ENCODE assay signal across 18 cellular contexts in the genomic region with DNA sequence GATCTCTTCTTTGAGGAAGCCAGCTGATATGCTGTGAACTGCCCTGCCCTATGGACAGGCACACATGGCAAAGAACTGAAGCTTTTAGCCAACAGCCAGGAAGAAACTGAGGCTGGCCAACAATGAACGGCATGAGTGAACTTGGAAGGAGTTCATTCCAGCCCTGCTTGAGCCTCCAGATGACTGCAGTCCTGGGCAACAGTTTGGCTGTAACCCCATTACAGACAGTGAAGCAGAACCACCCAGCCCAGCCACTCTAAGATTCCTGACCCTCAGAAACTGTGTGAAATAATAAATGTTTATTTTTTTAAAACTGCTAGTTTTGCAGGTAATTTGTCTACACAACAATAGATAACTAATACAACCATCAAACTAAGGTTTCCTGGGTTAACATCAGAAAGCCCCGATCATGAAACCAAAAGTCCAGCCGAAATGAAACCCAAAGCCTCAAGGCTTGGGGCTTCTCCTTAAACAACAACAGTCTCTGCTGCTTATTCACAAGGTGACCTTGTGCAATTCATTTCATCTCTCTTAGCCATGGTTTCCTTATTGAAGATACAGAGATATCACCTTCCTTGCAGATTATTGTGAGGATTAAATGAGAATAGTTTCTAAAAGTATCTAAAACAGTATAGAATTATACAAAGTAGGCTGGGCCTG. TPM values are rescaled to one million over a fixed set of nuclear protein-coding genes. Genes with fewer than 3 reads are reported as not detected.
A peak's percentile ranks its signal among the peaks of the same experiment; 100 is the strongest.
DNase-seq lines count a peak whose midpoint lies in the region; ATAC-seq and TF ChIP-seq lines count a peak whose summit lies in the region.
"Had no signal": no experiment of that assay in that cellular context is flagged by ENCODE, and none has a peak within 500 bp of the region (broad histone marks: within the 10 kb centered on the region; RNA-seq: fewer than 3 reads in every experiment).

No MANE protein-coding gene starts in this region.

- TF ChIP-seq POLR2A in gastrocnemius medialis (IDR thresholded peaks at IDR 0.05) (no peak), esophagus squamous epithelium (IDR thresholded peaks at IDR 0.05) (no peak)

- POLR2A ChIA-PET in WTC11 (lab: Charles Lee) = no interaction called here

- H3K4me1 ChIP-seq in gastrocnemius medialis (peaks cover 0 to 7% of the 10 kb centered on the region in 2 donors), esophagus squamous epithelium (no peaks in the 10 kb centered on the region)
- H3K4me1 ChIP-seq: BE2C had no signal

- WGBS in esophagus squamous epithelium, 2 donors = 77 to 83% methylated on average over 3 of the region's 3 CpGs

- in situ Hi-C loops in gastrocnemius medialis (cut with MboI; ENCODE audit: low sequenced_read_pairs in 4 of 4) = no loop called here

- CTCF ChIA-PET in WTC11 (lab: Charles Lee) = no interaction called here

- H3K36me3 ChIP-seq in gastrocnemius medialis = no peaks in the 10 kb centered on the region
- H3K36me3 ChIP-seq in esophagus squamous epithelium = no peaks in the 10 kb centered on the region
- H3K36me3 ChIP-seq: BE2C had no signal

- ATAC-seq in GM18520 (IDR thresholded peaks at IDR 0.05; ENCODE audit: unreplicated experiment) = peak; percentile 31
- peak; percentile 50 for ATAC-seq in GM21360 (IDR thresholded peaks at IDR 0.05; ENCODE audit: unreplicated experiment)
- ATAC-seq in HG02943 (IDR thresholded peaks at IDR 0.05; ENCODE audit: low read depth, unreplicated experiment) = peak; percentile 45
- no peak for ATAC-seq in WTC11
- ATAC-seq in gastrocnemius medialis = no peak
- no peak for ATAC-seq in natural killer cell
- ATAC-seq: right cardiac atrium had no signal

- TF ChIP-seq CTCF in WTC11 (IDR thresholded peaks at IDR 0.05) (no peak), gastrocnemius medialis (IDR thresholded peaks at IDR 0.05 in 4 of 5, conservative IDR thresholded peaks at IDR 0.05 in 1 of 5) (no peak), natural killer cell (IDR thresholded peaks at IDR 0.05) (no peak), esophagus squamous epithelium (IDR thresholded peaks at IDR 0.05) (no peak)

- H3K27ac Mint-ChIP-seq in WTC11 (peak overlapping the region; percentile 10; the same call in 1 of the 2 replicates), natural killer cell (no peak overlapping the region)
- H3K27ac Mint-ChIP-seq: stimulated activated naive CD8-positive, alpha-beta T cell treated with anti-CD3 and anti-CD28 coated beads, Interleukin-15, Interleukin-2, amounts not matched to agents 100 ng/mL and 50 ng/mL, for 24 hours had no signal

- H3K27me3 ChIP-seq in gastrocnemius medialis = no peaks in the 10 kb centered on the region
- H3K27me3 ChIP-seq in esophagus squamous epithelium = no peaks in the 10 kb centered on the region
- H3K27me3 ChIP-seq: BE2C had no signal

- peaks cover 82% of the 10 kb centered on the region for H3K4me1 Mint-ChIP-seq in WTC11
- H3K4me1 Mint-ChIP-seq in natural killer cell = no peaks in the 10 kb centered on the region
- H3K4me1 Mint-ChIP-seq: nephron had no signal

- no peak overlapping the region for H3K4me3 ChIP-seq in gastrocnemius medialis
- no peak overlapping the region for H3K4me3 ChIP-seq in esophagus squamous epithelium

- H3K9me3 Mint-ChIP-seq in WTC11 (no peaks in the 10 kb centered on the region), natural killer cell (no peaks in the 10 kb centered on the region)
- H3K9me3 Mint-ChIP-seq: nephron; stimulated activated naive CD8-positive, alpha-beta T cell treated with anti-CD3 and anti-CD28 coated beads, Interleukin-15, Interleukin-2, amounts not matched to agents 100 ng/mL and 50 ng/mL, for 24 hours had no signal

- intact Hi-C loops in gastrocnemius medialis (cut with DNase I; ENCODE audit: low total_unique reads) (no loop called here), natural killer cell (cut with micrococcal nuclease) (no loop called here), esophagus squamous epithelium (cut with DNase I) (no loop called here)

- no peaks in the 10 kb centered on the region for H3K27me3 Mint-ChIP-seq in WTC11 (ENCODE audit: low read depth)
- no peaks in the 10 kb centered on the region for H3K27me3 Mint-ChIP-seq in natural killer cell (ENCODE audit: low read depth in 2 of 2)
- H3K27me3 Mint-ChIP-seq: stimulated activated naive CD8-positive, alpha-beta T cell treated with anti-CD3 and anti-CD28 coated beads, Interleukin-15, Interleukin-2, amounts not matched to agents 100 ng/mL and 50 ng/mL, for 24 hours had no signal

- DNase-seq in WTC11 (ENCODE audit: low spot score) (no peak), gastrocnemius medialis (no peak), natural killer cell (no peak), esophagus squamous epithelium (lab: John Stamatoyannopoulos, UW) (no peak)
- no peak for DNase-seq in activated effector memory CD4-positive, alpha-beta T cell treated with anti-CD3 and anti-CD28 coated beads, Interleukin-2, amount 50 U/mL, for 16 hours
- DNase-seq: activated T-cell treated with anti-CD3 and anti-CD28 coated beads, Interleukin-2, amount 50 U/mL, for 48 hours; BE2C; cortex of kidney; DMS79; NCI-H2081; OCI-M1; right cardiac atrium had no signal

- no peaks in the 10 kb centered on the region; the same call in 1 of the 2 replicates for H3K36me3 Mint-ChIP-seq in WTC11
- H3K36me3 Mint-ChIP-seq in natural killer cell = no peaks in the 10 kb centered on the region

- H3K9me3 ChIP-seq in gastrocnemius medialis (no peaks in the 10 kb centered on the region), esophagus squamous epithelium (no peaks in the 10 kb centered on the region)
- H3K9me3 ChIP-seq: BE2C had no signal

- H3K27ac ChIP-seq in gastrocnemius medialis (no peak overlapping the region), esophagus squamous epithelium (no peak overlapping the region)
- H3K27ac ChIP-seq: HL-60 had no signal

- H3K4me3 Mint-ChIP-seq in WTC11 (no peak overlapping the region), natural killer cell (no peak overlapping the region)
- H3K4me3 Mint-ChIP-seq: nephron; stimulated activated naive CD8-positive, alpha-beta T cell treated with anti-CD3 and anti-CD28 coated beads, Interleukin-15, Interleukin-2, amounts not matched to agents 100 ng/mL and 50 ng/mL, for 24 hours had no signal

TF ChIP-seq in WTC11, 78 proteins besides CTCF, POLR2A, EP300 and RAD21 (continues in another document):
- TF ChIP-seq OVOL2 (CRISPR knock-in tag; IDR thresholded peaks at IDR 0.05; ENCODE audit: borderline replicate concordance) = no peak
- no peak for TF ChIP-seq ZNF423 (CRISPR knock-in tag; IDR thresholded peaks at IDR 0.05)
- TF ChIP-seq NR1H2 (CRISPR knock-in tag; IDR thresholded peaks at IDR 0.05) = no peak
- TF ChIP-seq, protein P1, sequence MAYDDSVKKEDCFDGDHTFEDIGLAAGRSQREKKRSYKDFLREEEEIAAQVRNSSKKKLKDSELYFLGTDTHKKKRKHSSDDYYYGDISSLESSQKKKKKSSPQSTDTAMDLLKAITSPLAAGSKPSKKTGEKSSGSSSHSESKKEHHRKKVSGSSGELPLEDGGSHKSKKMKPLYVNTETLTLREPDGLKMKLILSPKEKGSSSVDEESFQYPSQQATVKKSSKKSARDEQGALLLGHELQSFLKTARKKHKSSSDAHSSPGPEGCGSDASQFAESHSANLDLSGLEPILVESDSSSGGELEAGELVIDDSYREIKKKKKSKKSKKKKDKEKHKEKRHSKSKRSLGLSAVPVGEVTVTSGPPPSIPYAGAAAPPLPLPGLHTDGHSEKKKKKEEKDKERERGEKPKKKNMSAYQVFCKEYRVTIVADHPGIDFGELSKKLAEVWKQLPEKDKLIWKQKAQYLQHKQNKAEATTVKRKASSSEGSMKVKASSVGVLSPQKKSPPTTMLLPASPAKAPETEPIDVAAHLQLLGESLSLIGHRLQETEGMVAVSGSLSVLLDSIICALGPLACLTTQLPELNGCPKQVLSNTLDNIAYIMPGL (CRISPR knock-in tag; IDR thresholded peaks at IDR 0.05) = no peak
- TF ChIP-seq GRHL2 (CRISPR knock-in tag; IDR thresholded peaks at IDR 0.05; ENCODE audit: insufficient replicate concordance, severe bottlenecking) = no peak
- no peak for TF ChIP-seq TCF7 (CRISPR knock-in tag; IDR thresholded peaks at IDR 0.05; ENCODE audit: low read depth)
- TF ChIP-seq, protein P2, sequence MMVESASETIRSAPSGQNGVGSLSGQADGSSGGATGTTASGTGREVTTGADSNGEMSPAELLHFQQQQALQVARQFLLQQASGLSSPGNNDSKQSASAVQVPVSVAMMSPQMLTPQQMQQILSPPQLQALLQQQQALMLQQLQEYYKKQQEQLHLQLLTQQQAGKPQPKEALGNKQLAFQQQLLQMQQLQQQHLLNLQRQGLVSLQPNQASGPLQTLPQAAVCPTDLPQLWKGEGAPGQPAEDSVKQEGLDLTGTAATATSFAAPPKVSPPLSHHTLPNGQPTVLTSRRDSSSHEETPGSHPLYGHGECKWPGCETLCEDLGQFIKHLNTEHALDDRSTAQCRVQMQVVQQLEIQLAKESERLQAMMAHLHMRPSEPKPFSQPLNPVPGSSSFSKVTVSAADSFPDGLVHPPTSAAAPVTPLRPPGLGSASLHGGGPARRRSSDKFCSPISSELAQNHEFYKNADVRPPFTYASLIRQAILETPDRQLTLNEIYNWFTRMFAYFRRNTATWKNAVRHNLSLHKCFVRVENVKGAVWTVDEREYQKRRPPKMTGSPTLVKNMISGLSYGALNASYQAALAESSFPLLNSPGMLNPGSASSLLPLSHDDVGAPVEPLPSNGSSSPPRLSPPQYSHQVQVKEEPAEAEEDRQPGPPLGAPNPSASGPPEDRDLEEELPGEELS (CRISPR knock-in tag; IDR thresholded peaks at IDR 0.05) = no peak
- TF ChIP-seq, protein P3, sequence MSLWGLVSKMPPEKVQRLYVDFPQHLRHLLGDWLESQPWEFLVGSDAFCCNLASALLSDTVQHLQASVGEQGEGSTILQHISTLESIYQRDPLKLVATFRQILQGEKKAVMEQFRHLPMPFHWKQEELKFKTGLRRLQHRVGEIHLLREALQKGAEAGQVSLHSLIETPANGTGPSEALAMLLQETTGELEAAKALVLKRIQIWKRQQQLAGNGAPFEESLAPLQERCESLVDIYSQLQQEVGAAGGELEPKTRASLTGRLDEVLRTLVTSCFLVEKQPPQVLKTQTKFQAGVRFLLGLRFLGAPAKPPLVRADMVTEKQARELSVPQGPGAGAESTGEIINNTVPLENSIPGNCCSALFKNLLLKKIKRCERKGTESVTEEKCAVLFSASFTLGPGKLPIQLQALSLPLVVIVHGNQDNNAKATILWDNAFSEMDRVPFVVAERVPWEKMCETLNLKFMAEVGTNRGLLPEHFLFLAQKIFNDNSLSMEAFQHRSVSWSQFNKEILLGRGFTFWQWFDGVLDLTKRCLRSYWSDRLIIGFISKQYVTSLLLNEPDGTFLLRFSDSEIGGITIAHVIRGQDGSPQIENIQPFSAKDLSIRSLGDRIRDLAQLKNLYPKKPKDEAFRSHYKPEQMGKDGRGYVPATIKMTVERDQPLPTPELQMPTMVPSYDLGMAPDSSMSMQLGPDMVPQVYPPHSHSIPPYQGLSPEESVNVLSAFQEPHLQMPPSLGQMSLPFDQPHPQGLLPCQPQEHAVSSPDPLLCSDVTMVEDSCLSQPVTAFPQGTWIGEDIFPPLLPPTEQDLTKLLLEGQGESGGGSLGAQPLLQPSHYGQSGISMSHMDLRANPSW (CRISPR knock-in tag; conservative IDR thresholded peaks at IDR 0.05; ENCODE audit: low read depth) = no peak

RNA-seq across cellular contexts. Expression of a gene that starts 31.4 kb away (rescaled TPM):
- total RNA-seq in WTC11 (2021) = 160 to 191 TPM (median 166 TPM) in 3 replicates
- total RNA-seq in gastrocnemius medialis = 10 to 100 TPM; 22.3 to 34.4 (median 27.9) TPM
- 10 to 100 TPM; 18.8 to 27.3 (median 20.4) TPM for total RNA-seq in natural killer cell
- total RNA-seq in esophagus squamous epithelium = 10 to 100 TPM; 17.4 to 41.6 (median 24.8) TPM

Comparison
In these comparisons a context has a peak if more than half of its experiments do, and no peak if none do; other contexts are left out.
1. ATAC-seq: peak in GM18520 (single experiment), GM21360 (single experiment) and HG02943 (single experiment); none in WTC11 (single experiment), gastrocnemius medialis (0 of 2) and natural killer cell (0 of 3).